Comparison of ENCODE assay signal across 26 cellular contexts in genomic region chr5:55572600-55572999, GRCh38. TPM values are rescaled to one million over a fixed set of nuclear protein-coding genes. Genes with fewer than 3 reads are reported as not detected.
DNase-seq lines count a peak whose midpoint lies in the region; ATAC-seq, FAIRE-seq and TF ChIP-seq lines count a peak whose summit lies in the region.
"Had no signal": no experiment of that assay in that cellular context is flagged by ENCODE, and none has a peak within 500 bp of the region (broad histone marks: within the 10 kb centered on the region; RNA-seq: fewer than 3 reads in every experiment).

No MANE protein-coding gene starts in this region.

- DNase-seq in H1 (ENCODE audit: low read depth in 1 of 2, low spot score in 2 of 2) (no peak), trophoblast cell (no peak), GM12892 (ENCODE audit: insufficient read length) (no peak), medulla oblongata (ENCODE audit: extremely low spot score) (no peak)
- DNase-seq: CD4-positive, alpha-beta T cell; DMS79; EL; GDM1; GOT3; Karpas-422; NCI-H1092; NCI-H1417 treated with DMSO at 0.1 percent for 48 hours; NCI-H1694 treated with DMSO at 0.1 percent for 48 hours; NCI-H2227 treated with DMSO at 0.1 percent for 48 hours; NCI-H526 treated with DMSO at 0.1 percent for 48 hours; Right ventricle myocardium superior; RPMI8226; T-cell had no signal

- no peaks in the 10 kb centered on the region for H3K79me1 ChIP-seq in H1 (ENCODE audit: low read depth, low read length)
- H3K79me1 ChIP-seq in trophoblast cell (ENCODE audit: low read length), result peaks cover 37% of the 10 kb centered on the region

- H2AK5ac ChIP-seq in H1 (ENCODE audit: low read depth, low read length), result no peak overlapping the region
- H2AK5ac ChIP-seq in trophoblast cell (ENCODE audit: low read length), result peak overlapping the region; percentile 93

- no peaks in the 10 kb centered on the region for H3K27me3 ChIP-seq in HUES6 (ENCODE audit: control insufficient read depth, insufficient read depth, low read length)
- H3K27me3 ChIP-seq in H1 (replicated peaks in 1 of 4; ENCODE audit: control insufficient read depth in 3 of 4, extremely low read depth in 1 of 4, insufficient read depth in 3 of 4, low read length in 3 of 4), result no peaks in the 10 kb centered on the region
- no peaks in the 10 kb centered on the region for H3K27me3 ChIP-seq in trophoblast cell (ENCODE audit: insufficient read depth, low read length)
- H3K27me3 ChIP-seq: BLaER1, SJSA1 had no signal

- TF ChIP-seq CTCF in C4-2B (conservative IDR thresholded peaks at IDR 0.05), result no peak
- TF ChIP-seq CTCF in H1 (IDR thresholded peaks at IDR 0.05; ENCODE audit: control extremely low read depth in 1 of 3, insufficient read depth in 1 of 3, low read depth in 1 of 3, low read length in 3 of 3), result no peak

- H3K79me2 ChIP-seq in H1 (ENCODE audit: control insufficient read depth in 1 of 2, insufficient read depth in 2 of 2, low read length in 2 of 2), result no peaks in the 10 kb centered on the region
- peaks cover 2% of the 10 kb centered on the region for H3K79me2 ChIP-seq in trophoblast cell (ENCODE audit: control insufficient read depth, insufficient read depth, low read length, poor library complexity)

- no peak overlapping the region for H3K56ac ChIP-seq in H1 (replicated peaks; ENCODE audit: insufficient read length, low read depth, low read length)

- no peaks in the 10 kb centered on the region for H3K23me2 ChIP-seq in H1 (ENCODE audit: low read depth, low read length)

- H3K4me2 ChIP-seq in H1 (ENCODE audit: insufficient read depth in 1 of 2, low read depth in 2 of 2, low read length in 2 of 2), result no peak overlapping the region
- H3K4me2 ChIP-seq in trophoblast cell (ENCODE audit: low read length), result no peak overlapping the region
- H3K4me2 ChIP-seq: BLaER1 had no signal

- FAIRE-seq in H1 (lab: Jason Lieb, UNC), result no peak
- no peak for FAIRE-seq in GM12892 (lab: Jason Lieb, UNC)
- FAIRE-seq: A204.1, HepG2 had no signal

- H2BK20ac ChIP-seq in H1 (ENCODE audit: low read length), result no peak overlapping the region; the same call in 1 of the 2 replicates

- H3K4me1 ChIP-seq in HUES6 (ENCODE audit: control insufficient read depth, insufficient read depth, low read length) (peaks cover 42% of the 10 kb centered on the region), H1 (replicated peaks in 1 of 4; ENCODE audit: control insufficient read depth in 3 of 4, insufficient read depth in 4 of 4, low read length in 3 of 4) (peaks cover 5 to 35% (median 18%) of the 10 kb centered on the region in 4 experiments; a peak in 5 of 7 replicates), trophoblast cell (ENCODE audit: control insufficient read depth in 1 of 2, insufficient read depth in 2 of 2, low read length in 2 of 2) (peaks cover 15% of the 10 kb centered on the region in 2 experiments)
- H3K4me1 ChIP-seq: BLaER1 had no signal

- H4K5ac ChIP-seq in H1 (ENCODE audit: insufficient read length, low read depth, low read length), result peak overlapping the region; percentile 79

- H2BK12ac ChIP-seq in H1 (ENCODE audit: low read depth, low read length), result peak overlapping the region; percentile 89
- H2BK12ac ChIP-seq in trophoblast cell (ENCODE audit: low read length), result peak overlapping the region; percentile 98

- CTCF ChIA-PET in H1 (lab: Charles Lee; ENCODE audit: partially characterized antibody), result interaction anchor here (0.6 kb wide), 1 partner anchor 16 kb away, joined by 3 read pairs; no protein-coding TSS in a partner anchor

- H3K9me3 ChIP-seq in HUES6 (ENCODE audit: control insufficient read depth, insufficient read depth, low read depth, low read length), result no peaks in the 10 kb centered on the region
- no peaks in the 10 kb centered on the region for H3K9me3 ChIP-seq in H1 (ENCODE audit: insufficient read depth in 2 of 2, low read depth in 1 of 2, low read length in 1 of 2)
- H3K9me3 ChIP-seq in trophoblast cell (ENCODE audit: insufficient read depth, low read depth, low read length), result no peaks in the 10 kb centered on the region
- H3K9me3 ChIP-seq: BLaER1, SJSA1 had no signal

- ATAC-seq in GM19397 (IDR thresholded peaks at IDR 0.05; ENCODE audit: unreplicated experiment), result no peak
- ATAC-seq: HCT116, HepG2, T-cell had no signal

- H3K27ac ChIP-seq in C4-2B, result peak overlapping the region; percentile 96
- H3K27ac ChIP-seq in HUES6 (ENCODE audit: low read depth, low read length), result peak overlapping the region; percentile 90
- H3K27ac ChIP-seq in H1 (ENCODE audit: low read depth, low read length), result peak overlapping the region; percentile 47; the same call in 1 of the 2 replicates
- H3K27ac ChIP-seq in trophoblast cell (ENCODE audit: low read depth, low read length), result peak overlapping the region; percentile 94
- H3K27ac ChIP-seq: BLaER1, SJSA1 had no signal

- POLR2A ChIA-PET in H1 (lab: Charles Lee; ENCODE audit: partially characterized antibody), result no interaction called here

- no peak overlapping the region for H2BK120ac ChIP-seq in H1 (replicated peaks; ENCODE audit: low read depth, low read length)
- peak overlapping the region; percentile 83 for H2BK120ac ChIP-seq in trophoblast cell (ENCODE audit: insufficient read depth, low read length, poor library complexity)

- H3K14ac ChIP-seq in H1 (ENCODE audit: insufficient read length), result no peak overlapping the region
- H3K14ac ChIP-seq in trophoblast cell (ENCODE audit: low read length), result peak overlapping the region; percentile 61

- TF ChIP-seq EP300 in H1 (IDR thresholded peaks at IDR 0.05; ENCODE audit: borderline replicate concordance in 1 of 2, low read depth in 2 of 2, low read length in 2 of 2), result no peak

- TF ChIP-seq POLR2A in H1 (IDR thresholded peaks at IDR 0.05; ENCODE audit: control extremely low read depth in 1 of 2, low read depth in 2 of 2, low read length in 2 of 2) (no peak), GM12892 (IDR thresholded peaks at IDR 0.05; ENCODE audit: low read depth, low read length) (no peak)

- H2BK5ac ChIP-seq in H1 (ENCODE audit: low read depth, low read length) (peak overlapping the region; percentile 29; the same call in 1 of the 2 replicates), trophoblast cell (ENCODE audit: low read depth, low read length, poor library complexity) (peak overlapping the region; percentile 84)

- H3K18ac ChIP-seq in H1 (ENCODE audit: extremely low read depth, low read length) (no peak overlapping the region; the same call in 1 of the 2 replicates), trophoblast cell (ENCODE audit: low read length) (no peak overlapping the region)

- H3K4me3 ChIP-seq in HUES6 (ENCODE audit: low read depth, low read length) (no peak overlapping the region), H1 (ENCODE audit: extremely low read depth in 1 of 4, insufficient read depth in 2 of 4, low read depth in 3 of 4, low read length in 4 of 4) (no peak overlapping the region), trophoblast cell (ENCODE audit: low read depth, low read length) (no peak overlapping the region)
- H3K4me3 ChIP-seq: BLaER1, SJSA1 had no signal

- H2AFZ ChIP-seq in H1 (ENCODE audit: low read length) (no peak overlapping the region), trophoblast cell (ENCODE audit: insufficient read depth, low read length, poor library complexity) (no peak overlapping the region)

- no peaks in the 10 kb centered on the region for H3K36me3 ChIP-seq in HUES6 (ENCODE audit: control insufficient read depth, insufficient read depth, low read length)
- H3K36me3 ChIP-seq in H1 (ENCODE audit: control insufficient read depth in 2 of 4, insufficient read depth in 4 of 4, low read length in 3 of 4), result no peaks in the 10 kb centered on the region
- H3K36me3 ChIP-seq in trophoblast cell (ENCODE audit: control insufficient read depth in 1 of 2, insufficient read depth in 2 of 2, low read length in 2 of 2), result no peaks in the 10 kb centered on the region
- H3K36me3 ChIP-seq: BLaER1, SJSA1 had no signal

- TF ChIP-seq RAD21 in H1 (IDR thresholded peaks at IDR 0.05 in 1 of 2, conservative IDR thresholded peaks at IDR 0.05 in 1 of 2; ENCODE audit: low read depth in 2 of 2, low read length in 2 of 2), result no peak

- H4K20me1 ChIP-seq in H1 (replicated peaks in 1 of 2; ENCODE audit: control insufficient read depth in 1 of 2, insufficient read depth in 2 of 2, low read length in 2 of 2), result no peaks in the 10 kb centered on the region
- H4K20me1 ChIP-seq: BLaER1 had no signal

- H4K12ac ChIP-seq in trophoblast cell (ENCODE audit: low read depth, low read length), result no peak overlapping the region

- H3K23ac ChIP-seq in H1 (ENCODE audit: insufficient read length) (no peak overlapping the region), trophoblast cell (ENCODE audit: low read length) (no peak overlapping the region)

- H2BK15ac ChIP-seq in H1 (ENCODE audit: low read length), result no peak overlapping the region

- H4K91ac ChIP-seq in H1 (replicated peaks; ENCODE audit: insufficient read length, low read length) (no peak overlapping the region), trophoblast cell (ENCODE audit: low read depth, low read length) (peak overlapping the region; percentile 87)

- H4K8ac ChIP-seq in H1 (ENCODE audit: extremely low read depth, insufficient read depth, low read length), result no peak overlapping the region
- H4K8ac ChIP-seq in trophoblast cell (ENCODE audit: low read depth, low read length), result peak overlapping the region; percentile 77

- H3K4ac ChIP-seq in H1 (replicated peaks; ENCODE audit: insufficient read length, low read depth, low read length) (no peak overlapping the region), trophoblast cell (ENCODE audit: low read depth, low read length) (no peak overlapping the region)

- 92% methylated on average over 4 of the region's 4 CpGs; no CpG with 5 or more reads in 1 of the 2 experiments for WGBS in H1 (ENCODE audit: extremely low coverage in 1 of 2, insufficient coverage in 1 of 2, insufficient read length in 1 of 2, insufficient replicate concordance in 2 of 2, low coverage in 1 of 2, low lambda C conversion rate in 2 of 2, missing lambda C conversion rate in 1 of 2), 2 experiments
- no CpG with 5 or more reads among the region's 4 CpGs for WGBS in trophoblast cell (ENCODE audit: extremely low coverage, insufficient coverage, insufficient read length)

- H3K9ac ChIP-seq in HUES6 (ENCODE audit: low read length), result peak overlapping the region; percentile 75
- H3K9ac ChIP-seq in H1 (replicated peaks in 1 of 4; ENCODE audit: extremely low read depth in 1 of 4, low read depth in 3 of 4, low read length in 3 of 4), result no peak overlapping the region
- no peak overlapping the region for H3K9ac ChIP-seq in trophoblast cell (ENCODE audit: low read length)
- H3K9ac ChIP-seq: BLaER1 had no signal

RNA-seq across cellular contexts. Expression of gene PLPP1, which starts 37.8 kb away (rescaled TPM):
- total RNA-seq in H1 (2021; fragmentation: NEBNext Ultra II Directional; extraction: Animal tissue kit (Norgen Biotek cat#: 25700)), result 43.7 and 47.2 TPM in 2 replicates
- 66.4 and 91.3 TPM in 2 replicates for polyA plus RNA-seq in H1 (2011; rRNA removed)
- 78.6 TPM for polyA plus RNA-seq in H1 (2011; cell fraction: cytosol; rRNA removed)
- polyA plus RNA-seq in H1 (2011; cell fraction: nucleus; rRNA removed), result 38.0 TPM
- polyA plus RNA-seq in H1 (2012, experiment 1 of 2), result 36.2 to 50.1 TPM (median 48.2 TPM) in 4 replicates
- 30.5 TPM for polyA plus RNA-seq in H1 (2012, experiment 2 of 2)
- polyA plus RNA-seq in H1 (2013, experiment 1 of 2), result 38.9 TPM
- polyA plus RNA-seq in H1 (2013, experiment 2 of 2), result 44.3 TPM
- 67.9 and 73.8 TPM in 2 replicates for polyA minus RNA-seq in H1 (2011; rRNA and poly(A)+ RNA removed)
- 32.1 TPM for polyA minus RNA-seq in H1 (2011; cell fraction: cytosol; rRNA and poly(A)+ RNA removed)
- polyA minus RNA-seq in H1 (2011; cell fraction: nucleus; rRNA and poly(A)+ RNA removed), result 74.5 TPM
- 87.5 and 92.7 TPM in 2 replicates for polyA plus RNA-seq in trophoblast cell (2013)
- 2.1 TPM for polyA plus RNA-seq in GM12892 (2012; ENCODE audit: missing spikeins)
